8 cellular contexts compared by ENCODE assay signal in the genomic region with DNA sequence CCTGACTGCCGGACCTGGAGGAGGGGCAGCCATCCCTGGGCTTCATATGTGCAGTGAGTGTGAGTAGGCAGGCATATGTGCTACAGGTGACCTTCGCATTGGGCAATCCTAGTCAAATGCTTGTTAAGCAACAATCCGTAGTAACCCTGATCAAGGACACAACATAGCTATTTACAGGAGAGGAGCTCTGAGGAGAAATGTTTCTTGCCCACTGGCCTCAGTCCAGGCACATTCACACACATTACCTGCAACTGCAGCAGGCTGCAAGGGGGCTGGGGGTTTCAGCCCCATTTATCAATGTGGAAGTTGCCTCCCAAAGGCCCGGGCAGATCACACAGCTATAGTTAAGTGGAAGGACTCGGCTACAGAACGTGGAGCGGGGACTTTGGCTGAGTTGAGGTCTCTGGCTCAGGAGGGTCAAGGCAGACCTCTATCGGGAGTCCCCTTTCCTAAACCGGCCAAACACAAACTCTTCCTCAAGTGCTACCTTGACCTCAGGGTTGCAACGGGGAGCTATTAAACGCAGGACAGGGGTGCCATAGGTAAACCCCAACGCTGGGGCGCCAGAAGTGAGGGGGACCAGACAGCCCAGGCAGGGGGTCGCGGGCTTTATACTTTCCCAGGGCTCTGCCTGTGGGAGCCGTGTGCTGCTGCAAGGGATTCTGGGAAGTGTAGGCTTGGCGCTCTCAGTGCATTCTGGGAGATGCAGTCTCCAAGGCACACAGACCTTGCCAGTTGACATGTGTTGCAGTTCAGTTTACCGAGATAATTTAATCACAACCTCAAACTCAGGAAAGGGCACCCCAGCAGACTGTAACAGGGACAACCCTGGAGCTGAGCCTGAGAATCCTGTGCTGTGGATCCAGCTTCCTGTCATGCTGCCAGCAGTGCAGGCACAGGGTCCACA. TPM values are rescaled to one million over a fixed set of nuclear protein-coding genes. Genes with fewer than 3 reads are reported as not detected.
DNase-seq lines count a peak whose midpoint lies in the region; TF ChIP-seq lines count a peak whose summit lies in the region.

No MANE protein-coding gene starts in this region.

- peaks cover 3% of the 10 kb centered on the region for H3K27me3 Mint-ChIP-seq in nephron (ENCODE audit: low read depth)

- peak overlapping the region; percentile 40 for H3K4me3 ChIP-seq in fibroblast of mammary gland (ENCODE audit: control insufficient read depth, low read depth, low read length)

- in situ Hi-C loops in GM18951 (cut with MboI; ENCODE audit: low sequenced_read_pairs, unreplicated experiment): no loop called here

- no peak for TF ChIP-seq CTCF in fibroblast of mammary gland (conservative IDR thresholded peaks at IDR 0.05; ENCODE audit: control insufficient read depth, insufficient read depth, low read depth, low read length)
- no peak for TF ChIP-seq CTCF in nephron (IDR thresholded peaks at IDR 0.05; ENCODE audit: unreplicated experiment in 3 of 3)

- H3K4me1 Mint-ChIP-seq in nephron: peaks cover 14% of the 10 kb centered on the region

- H3K36me3 Mint-ChIP-seq in nephron (ENCODE audit: low read depth): no peaks in the 10 kb centered on the region

- no peaks in the 10 kb centered on the region for H3K9me3 Mint-ChIP-seq in nephron

- peak overlapping the region; percentile 72 to 77 (median 76) for H3K27ac Mint-ChIP-seq in nephron

- DNase-seq in AG08396 (ENCODE audit: low spot score) (peak; percentile 85), NCI-H2171 treated with DMSO at 0.1 percent for 48 hours (lab: John Stamatoyannopoulos, UW) (peak; percentile 97), fibroblast of mammary gland (ENCODE audit: low read depth) (peak; percentile 65), ureter (ENCODE audit: low spot score) (peak; percentile 59), GOT3 (lab: John Stamatoyannopoulos, UW) (no peak)
- peak; percentile 38 for DNase-seq in activated T-cell treated with anti-CD3 and anti-CD28 coated beads, Interleukin-2, amount 50 U/mL, for 1 hour

- TF ChIP-seq POLR2A in GM18951 (IDR thresholded peaks at IDR 0.05; ENCODE audit: extremely low read depth, insufficient read depth, insufficient read length): peak; percentile 35

- H3K4me3 Mint-ChIP-seq in nephron: peak overlapping the region; percentile 76 to 81 (median 78)

RNA-seq across cellular contexts. Expression of a gene that starts 9.4 kb away (rescaled TPM):
- total RNA-seq in ureter: 2.6 TPM

RNA-seq across cellular contexts. Expression of a gene that starts 17.6 kb away (rescaled TPM):
- 65.8 TPM for total RNA-seq in ureter

RNA-seq across cellular contexts. Expression of a gene that starts 22.9 kb away (rescaled TPM):
- 1.9 TPM for total RNA-seq in ureter

RNA-seq across cellular contexts. Expression of a gene that starts 24.5 kb away (rescaled TPM):
- total RNA-seq in ureter: 398 TPM

RNA-seq across cellular contexts. Expression of a gene that starts 27.6 kb away (rescaled TPM):
- total RNA-seq in ureter: 0.78 TPM
